In genomic region chr3:99851955-99852354, GRCh38 we compare ENCODE assay signal across 29 cellular contexts.
"Had no signal": no experiment of that assay in that cellular context is flagged by ENCODE, and none has a peak within 500 bp of the region (broad histone marks: within the 10 kb centered on the region; RNA-seq: fewer than 3 reads in every experiment).

No MANE protein-coding gene starts in this region.

- H3K27ac ChIP-seq: body of pancreas, epithelial cell of prostate, esophagus squamous epithelium had no signal

- DNase-seq: activated CD4-positive, alpha-beta memory T cell treated with anti-CD3 and anti-CD28 coated beads, Interleukin-2, amount 10 ng/mL, durations not matched to agents 7 days and 5 days; activated CD4-positive, alpha-beta T cell treated with anti-CD3 and anti-CD28 coated beads for 1 hour; activated CD4-positive, alpha-beta T cell treated with anti-CD3 and anti-CD28 coated beads for 4 hours; activated CD4-positive, alpha-beta T cell treated with anti-CD3 and anti-CD28 coated beads, Interleukin-2, amount 10 ng/mL, durations not matched to agents 7 days and 5 days; activated CD4-positive, alpha-beta T cell treated with anti-CD3 and anti-CD28 coated beads, Interleukin-2, amount 50 U/mL, for 4 hours; activated CD8-positive, alpha-beta memory T cell treated with anti-CD3 and anti-CD28 coated beads for 24 hours; activated effector memory CD4-positive, alpha-beta T cell treated with Interleukin-2 at 50 U/mL for 16 hours; activated gamma-delta T cell treated with Interleukin-2 at 50 U/mL for 16 hours; activated naive CD4-positive, alpha-beta T cell treated with anti-CD3 and anti-CD28 coated beads, Interleukin-2, amount 50 U/mL, for 16 hours; activated naive CD4-positive, alpha-beta T cell treated with Interleukin-2 at 50 U/mL for 16 hours; activated T-cell treated with anti-CD3 and anti-CD28 coated beads, Interleukin-2, amount 50 U/mL, for 4 hours; amniotic stem cell; anterior cingulate cortex; body of pancreas; caudate nucleus; colonic mucosa; effector CD8-positive, alpha-beta T cell; esophagus squamous epithelium; foreskin melanocyte; head of caudate nucleus; hypothalamus; T-helper 9 cell had no signal

- H3K4me3 ChIP-seq: body of pancreas, colonic mucosa, esophagus squamous epithelium had no signal

- H3K36me3 ChIP-seq: colonic mucosa had no signal

- H3K4me1 ChIP-seq: colonic mucosa had no signal

- ATAC-seq: activated T-cell treated with anti-CD3 and anti-CD28 coated beads, Interleukin-2, amount 50 U/mL, for 4 hours; activated T-helper 17 cell treated with anti-CD3 and anti-CD28 coated beads, Interleukin-2, amount 50 U/mL, for 72 hours; body of pancreas; WTC11 had no signal

- FAIRE-seq: endometrium, endothelial cell of umbilical vein had no signal

- H3K27me3 Mint-ChIP-seq: activated CD4-positive, alpha-beta memory T cell treated with anti-CD3 and anti-CD28 coated beads, Interleukin-2, amount 10 ng/mL, durations not matched to agents 7 days and 5 days; activated CD4-positive, alpha-beta T cell treated with anti-CD3 and anti-CD28 coated beads, Interleukin-2, amount 10 ng/mL, durations not matched to agents 7 days and 5 days; activated naive CD8-positive, alpha-beta T cell; activated T-helper 17 cell treated with anti-CD3 and anti-CD28 coated beads, Interleukin-2, amount 50 U/mL, for 72 hours had no signal

- H3K9me3 ChIP-seq: body of pancreas, colonic mucosa, esophagus squamous epithelium had no signal

- H3K4me1 Mint-ChIP-seq: activated T-helper 17 cell treated with anti-CD3 and anti-CD28 coated beads, Interleukin-2, amount 50 U/mL, for 72 hours had no signal

- H3K36me3 Mint-ChIP-seq: WTC11 had no signal

- H3K9me3 Mint-ChIP-seq: activated CD4-positive, alpha-beta memory T cell treated with anti-CD3 and anti-CD28 coated beads, Interleukin-2, amount 10 ng/mL, durations not matched to agents 7 days and 5 days; activated CD4-positive, alpha-beta T cell treated with anti-CD3 and anti-CD28 coated beads, Interleukin-2, amount 10 ng/mL, durations not matched to agents 7 days and 5 days; activated T-cell treated with anti-CD3 and anti-CD28 coated beads, Interleukin-2, amount 50 U/mL, for 4 hours; activated T-helper 17 cell treated with anti-CD3 and anti-CD28 coated beads, Interleukin-2, amount 50 U/mL, for 72 hours; T-helper 1 cell treated with Interleukin-12 subunit alpha and Interleukin-12 subunit beta and Interleukin-4 antibody, amounts not matched to agents 30 μg/mL and 1 μg/mL, for 36 hours; WTC11 had no signal

- H3K27ac Mint-ChIP-seq: activated CD4-positive, alpha-beta memory T cell treated with anti-CD3 and anti-CD28 coated beads, Interleukin-2, amount 10 ng/mL, durations not matched to agents 7 days and 5 days; activated CD4-positive, alpha-beta T cell treated with anti-CD3 and anti-CD28 coated beads, Interleukin-2, amount 10 ng/mL, durations not matched to agents 7 days and 5 days; activated naive CD8-positive, alpha-beta T cell; activated T-helper 17 cell treated with anti-CD3 and anti-CD28 coated beads, Interleukin-2, amount 50 U/mL, for 72 hours; T-helper 1 cell treated with Interleukin-12 subunit alpha and Interleukin-12 subunit beta and Interleukin-4 antibody, amounts not matched to agents 30 μg/mL and 1 μg/mL, for 36 hours; WTC11 had no signal

- H3K4me3 Mint-ChIP-seq: activated CD4-positive, alpha-beta memory T cell treated with anti-CD3 and anti-CD28 coated beads, Interleukin-2, amount 10 ng/mL, durations not matched to agents 7 days and 5 days; activated CD4-positive, alpha-beta T cell treated with anti-CD3 and anti-CD28 coated beads, Interleukin-2, amount 10 ng/mL, durations not matched to agents 7 days and 5 days; activated naive CD8-positive, alpha-beta T cell; activated T-cell treated with anti-CD3 and anti-CD28 coated beads, Interleukin-2, amount 50 U/mL, for 4 hours; activated T-helper 17 cell treated with anti-CD3 and anti-CD28 coated beads, Interleukin-2, amount 50 U/mL, for 72 hours; T-helper 1 cell treated with Interleukin-12 subunit alpha and Interleukin-12 subunit beta and Interleukin-4 antibody, amounts not matched to agents 30 μg/mL and 1 μg/mL, for 36 hours; WTC11 had no signal

- H3K27me3 ChIP-seq: body of pancreas, colonic mucosa, esophagus squamous epithelium had no signal
